ENCODE assay signal across 2 cellular contexts in the genomic region with DNA sequence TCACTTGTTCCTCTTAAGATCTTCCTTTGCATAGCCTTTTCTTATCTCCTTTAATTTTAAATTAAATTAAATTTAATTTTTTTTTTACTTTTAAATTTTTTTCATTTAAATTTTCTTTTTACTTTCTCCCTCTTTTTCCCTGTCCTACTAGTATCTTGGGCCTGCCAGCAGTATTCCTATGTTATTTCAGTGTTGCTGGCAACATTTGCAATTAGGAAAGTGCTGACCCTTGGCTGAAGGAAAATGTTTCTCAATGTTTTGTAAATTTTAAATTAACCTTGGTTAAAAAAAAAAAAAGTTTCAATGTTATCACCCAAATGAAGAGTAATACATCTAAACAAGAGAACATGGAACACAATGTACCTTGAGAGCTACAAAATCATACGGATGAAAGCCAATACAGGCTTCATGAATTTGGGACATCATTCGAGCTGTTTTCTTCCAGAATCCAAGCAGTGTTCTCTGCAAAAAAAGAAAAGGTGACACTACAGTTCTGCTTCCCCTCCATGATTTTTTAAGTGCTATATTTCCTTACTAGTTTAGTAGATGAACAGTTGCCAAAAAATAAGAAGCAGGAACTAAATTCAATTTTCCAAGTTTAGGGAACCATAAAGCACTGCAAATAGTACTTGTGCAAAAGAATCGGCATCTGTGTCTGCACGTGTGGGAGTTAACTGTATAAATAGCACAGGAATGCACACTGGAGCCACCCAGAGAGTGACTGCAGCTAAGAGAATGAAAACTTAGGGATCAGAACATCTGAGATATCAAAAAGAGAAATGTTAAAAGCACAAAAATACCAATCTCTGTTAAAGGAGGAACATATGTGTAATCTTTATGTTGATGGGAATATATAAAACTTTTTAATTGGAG.
TF ChIP-seq lines count a peak whose summit lies in the region.

No MANE protein-coding gene starts in this region.

TF ChIP-seq in liver, 16 proteins besides CTCF, POLR2A, EP300 and RAD21:
- no peak for TF ChIP-seq NR2F2 (IDR thresholded peaks at IDR 0.05)
- no peak for TF ChIP-seq JUND (IDR thresholded peaks at IDR 0.05)
- TF ChIP-seq YY1 (IDR thresholded peaks at IDR 0.05) = no peak
- TF ChIP-seq SP1 (IDR thresholded peaks at IDR 0.05) = peak; percentile 23
- no peak for TF ChIP-seq FOXA2 (IDR thresholded peaks at IDR 0.05)
TF ChIP-seq in liver: peak in this region for 1.

TF ChIP-seq in HepG2, 621 proteins besides CTCF, POLR2A, EP300 and RAD21:
- TF ChIP-seq MAFG (CRISPR knock-in tag; IDR thresholded peaks at IDR 0.05) (no peak), RBAK (CRISPR knock-in tag; IDR thresholded peaks at IDR 0.05) (no peak), ZNF256 (CRISPR knock-in tag; conservative IDR thresholded peaks at IDR 0.05) (no peak), CSRNP2 (CRISPR knock-in tag; conservative IDR thresholded peaks at IDR 0.05; ENCODE audit: low read depth) (no peak), BRD4 (CRISPR knock-in tag; IDR thresholded peaks at IDR 0.05) (no peak), DDIT3 (CRISPR knock-in tag; IDR thresholded peaks at IDR 0.05) (no peak), ZNF605 (CRISPR knock-in tag; IDR thresholded peaks at IDR 0.05) (no peak), GTF2F1 (IDR thresholded peaks at IDR 0.05; ENCODE audit: low read length) (no peak), ZXDC (CRISPR knock-in tag; IDR thresholded peaks at IDR 0.05) (no peak)
- TF ChIP-seq, protein P1, sequence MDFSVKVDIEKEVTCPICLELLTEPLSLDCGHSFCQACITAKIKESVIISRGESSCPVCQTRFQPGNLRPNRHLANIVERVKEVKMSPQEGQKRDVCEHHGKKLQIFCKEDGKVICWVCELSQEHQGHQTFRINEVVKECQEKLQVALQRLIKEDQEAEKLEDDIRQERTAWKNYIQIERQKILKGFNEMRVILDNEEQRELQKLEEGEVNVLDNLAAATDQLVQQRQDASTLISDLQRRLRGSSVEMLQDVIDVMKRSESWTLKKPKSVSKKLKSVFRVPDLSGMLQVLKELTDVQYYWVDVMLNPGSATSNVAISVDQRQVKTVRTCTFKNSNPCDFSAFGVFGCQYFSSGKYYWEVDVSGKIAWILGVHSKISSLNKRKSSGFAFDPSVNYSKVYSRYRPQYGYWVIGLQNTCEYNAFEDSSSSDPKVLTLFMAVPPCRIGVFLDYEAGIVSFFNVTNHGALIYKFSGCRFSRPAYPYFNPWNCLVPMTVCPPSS (IDR thresholded peaks at IDR 0.05) = no peak
